ENCODE assay signal across 8 cellular contexts in the genomic region with DNA sequence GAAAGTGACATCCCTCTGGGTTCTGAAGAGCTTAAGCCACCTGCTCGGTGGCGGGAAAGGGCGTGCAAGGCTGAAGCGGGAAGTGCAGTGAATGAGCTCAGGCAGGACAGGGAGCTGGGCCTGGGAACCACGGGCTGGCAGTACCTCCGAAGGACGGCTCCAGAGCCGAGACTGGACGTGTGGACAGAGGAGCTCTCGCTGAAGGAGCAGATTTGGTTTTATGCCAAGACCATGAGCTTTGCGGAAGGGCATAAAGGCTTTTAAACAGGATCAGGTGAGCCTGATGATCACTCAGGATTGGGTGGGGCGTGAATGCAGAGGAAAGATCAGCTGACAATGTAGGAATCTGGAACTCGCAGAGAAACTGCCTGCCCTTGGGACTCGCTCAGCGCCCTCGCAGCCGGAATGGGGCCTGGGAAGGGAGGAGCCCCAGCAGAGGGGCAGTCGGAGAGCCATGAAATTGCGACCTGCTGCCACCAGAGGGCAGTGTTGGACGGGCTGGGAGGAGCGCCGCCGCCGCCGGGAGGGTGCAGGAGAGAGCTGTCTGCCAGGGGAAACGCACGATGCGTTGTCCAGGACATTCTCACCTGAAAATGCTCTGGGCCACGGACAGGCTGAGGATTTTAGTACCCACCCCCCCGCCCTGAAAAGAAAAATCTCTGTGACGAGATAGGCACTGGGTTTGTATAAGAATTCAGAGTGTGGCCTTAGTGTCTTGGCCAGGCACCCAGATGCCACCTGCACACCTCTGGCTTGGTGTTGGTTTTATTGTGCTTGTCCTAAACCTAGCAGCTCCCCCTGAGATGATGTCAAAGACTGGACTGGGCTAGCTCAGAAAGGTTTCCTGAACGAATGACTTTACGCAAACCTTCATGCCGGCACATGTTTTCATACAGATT.
DNase-seq lines count a peak whose midpoint lies in the region; ATAC-seq, FAIRE-seq and TF ChIP-seq lines count a peak whose summit lies in the region.

No MANE protein-coding gene starts in this region.

- TF ChIP-seq CTCF in HL-60 (IDR thresholded peaks at IDR 0.05; ENCODE audit: insufficient read depth, low read length) (peak; percentile 53), pancreas (IDR thresholded peaks at IDR 0.05) (peak; percentile 93 to 96 (median 94)), vagina (IDR thresholded peaks at IDR 0.05) (peak; percentile 44 to 66 (median 51))

- peak; percentile 96 for ATAC-seq in GM21390 (IDR thresholded peaks at IDR 0.05; ENCODE audit: unreplicated experiment)
- peak; percentile 91 to 99 (median 96) for ATAC-seq in pancreas

- intact Hi-C loops in activated naive CD4-positive, alpha-beta T cell treated with anti-CD3 and anti-CD28 coated beads for 36 hours (cut with micrococcal nuclease): loop anchor here (1.0 to 2.0 kb wide), 3 partner anchors 432 to 1246 kb away; no protein-coding TSS in a partner anchor
- intact Hi-C loops in pancreas (cut with DNase I) (no loop called here), vagina (cut with DNase I) (no loop called here)

- H3K4me1 Mint-ChIP-seq in activated naive CD4-positive, alpha-beta T cell treated with anti-CD3 and anti-CD28 coated beads for 36 hours (ENCODE audit: low read depth): no peaks in the 10 kb centered on the region

- H3K4me1 ChIP-seq in pancreas (no peaks in the 10 kb centered on the region), vagina (no peaks in the 10 kb centered on the region)

- H3K36me3 ChIP-seq in pancreas (no peaks in the 10 kb centered on the region), vagina (no peaks in the 10 kb centered on the region)

- TF ChIP-seq POLR2A in vagina (IDR thresholded peaks at IDR 0.05): no peak

- FAIRE-seq in pancreas (lab: Jason Lieb, UNC): no peak

- no peak overlapping the region for H3K27ac Mint-ChIP-seq in activated naive CD4-positive, alpha-beta T cell treated with anti-CD3 and anti-CD28 coated beads for 36 hours

- H3K27me3 Mint-ChIP-seq in activated naive CD4-positive, alpha-beta T cell treated with anti-CD3 and anti-CD28 coated beads for 36 hours (ENCODE audit: low read depth): peaks cover 42% of the 10 kb centered on the region

- peak; percentile 66 for DNase-seq in DMS79 treated with DMSO at 0.1 percent for 48 hours (lab: John Stamatoyannopoulos, UW)
- peak; percentile 18 to 60 for DNase-seq in HL-60 (ENCODE audit: low read depth in 1 of 2, low spot score in 1 of 2)
- DNase-seq in RKO (ENCODE audit: low spot score): peak; percentile 40
- DNase-seq in activated naive CD4-positive, alpha-beta T cell treated with anti-CD3 and anti-CD28 coated beads for 36 hours: peak; percentile 75
- peak; percentile 70 for DNase-seq in glomerular visceral epithelial cell (ENCODE audit: extremely low spot score)
- DNase-seq in pancreas: peak; percentile 70 to 94 (median 86)
- DNase-seq in vagina (ENCODE audit: extremely low spot score in 2 of 2): peak; percentile 72 to 82

- no peak overlapping the region for H3K4me3 Mint-ChIP-seq in activated naive CD4-positive, alpha-beta T cell treated with anti-CD3 and anti-CD28 coated beads for 36 hours

- CTCF ChIA-PET in activated naive CD4-positive, alpha-beta T cell treated with anti-CD3 and anti-CD28 coated beads for 36 hours (lab: Charles Lee): interaction anchor here (0.7 to 2.2 kb wide), 10 partner anchors 10 to 1246 kb away, joined by 3 to 6 read pairs (median 4); no protein-coding TSS in a partner anchor

- H3K9me3 ChIP-seq in pancreas: no peaks in the 10 kb centered on the region
- no peaks in the 10 kb centered on the region for H3K9me3 ChIP-seq in vagina

- H3K27me3 ChIP-seq in HL-60 (ENCODE audit: insufficient read depth, poor library complexity, severe bottlenecking) (no peaks in the 10 kb centered on the region), pancreas (no peaks in the 10 kb centered on the region), vagina (no peaks in the 10 kb centered on the region)

- H3K27ac ChIP-seq in HL-60 (replicated peaks) (no peak overlapping the region), pancreas (no peak overlapping the region), vagina (no peak overlapping the region)

- WGBS in pancreas, 2 donors: 19 to 20% methylated on average over 34 of the region's 34 CpGs

- H3K4me3 ChIP-seq in HL-60 (replicated peaks; ENCODE audit: insufficient read depth, low read length): no peak overlapping the region
- H3K4me3 ChIP-seq in pancreas: no peak overlapping the region
- no peak overlapping the region for H3K4me3 ChIP-seq in vagina

- peaks cover 1% of the 10 kb centered on the region for H3K9me3 Mint-ChIP-seq in activated naive CD4-positive, alpha-beta T cell treated with anti-CD3 and anti-CD28 coated beads for 36 hours

- H3K36me3 Mint-ChIP-seq in activated naive CD4-positive, alpha-beta T cell treated with anti-CD3 and anti-CD28 coated beads for 36 hours (ENCODE audit: low read depth): no peaks in the 10 kb centered on the region
